ENCODE assay signal across 8 cellular contexts in the genomic region with DNA sequence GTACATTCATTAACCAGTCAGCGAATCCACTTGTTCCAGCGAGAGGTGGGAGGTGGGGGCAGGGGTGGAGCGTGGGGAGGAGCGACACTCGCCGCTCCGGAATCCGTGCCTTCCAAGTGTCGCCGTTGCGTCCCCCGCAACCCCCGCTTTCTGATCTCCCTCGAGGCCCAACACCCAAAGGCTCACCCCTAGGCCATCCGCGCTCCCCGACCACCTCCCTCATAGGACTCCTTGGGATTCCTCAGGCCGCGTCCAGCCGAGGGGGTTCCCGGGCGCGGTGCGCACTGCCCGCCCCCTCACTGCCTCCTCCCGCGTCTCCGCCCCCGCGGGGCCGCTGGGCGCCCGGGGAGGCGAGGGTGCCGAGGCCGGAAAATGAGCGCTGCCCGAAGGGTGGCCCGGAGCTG.
DNase-seq lines count a peak whose midpoint lies in the region; ATAC-seq and TF ChIP-seq lines count a peak whose summit lies in the region.

No MANE protein-coding gene starts in this region.

- H3K79me2 ChIP-seq in smooth muscle cell (ENCODE audit: low read depth) = no peaks in the 10 kb centered on the region

- ATAC-seq in activated CD8-positive, alpha-beta T cell treated with anti-CD3 and anti-CD28 coated beads, Interleukin-2, amount 10 ng/mL, durations not matched to agents 7 days and 5 days = no peak

- peak overlapping the region; percentile 9 for H2AFZ ChIP-seq in smooth muscle cell (ENCODE audit: low read depth)

- no peak overlapping the region for H3K27ac ChIP-seq in iPS DF 6.9 (ENCODE audit: low read length)
- H3K27ac ChIP-seq in smooth muscle cell (ENCODE audit: low read depth) = no peak overlapping the region

- no peak overlapping the region for H3K27ac Mint-ChIP-seq in activated CD8-positive, alpha-beta T cell treated with anti-CD3 and anti-CD28 coated beads, Interleukin-2, amount 10 ng/mL, durations not matched to agents 7 days and 5 days

- no peak for TF ChIP-seq CTCF in smooth muscle cell (IDR thresholded peaks at IDR 0.05; ENCODE audit: borderline replicate concordance, insufficient read depth, poor library complexity, severe bottlenecking)

- no peaks in the 10 kb centered on the region for H4K20me1 ChIP-seq in smooth muscle cell (ENCODE audit: low read depth)

- H3K4me1 ChIP-seq in iPS DF 6.9 (ENCODE audit: control insufficient read depth, insufficient read depth, low read length) (0 out of 2 replicates have a peak, but pooled peaks cover 4% of the 10 kb centered on the region), smooth muscle cell (ENCODE audit: low read depth) (peaks cover 3% of the 10 kb centered on the region)

- no CpG with 5 or more reads among the region's 39 CpGs for WGBS in iPS DF 6.9 (ENCODE audit: insufficient coverage, insufficient read length)
- 0% methylated on average over 25 of the region's 39 CpGs for WGBS in smooth muscle cell (ENCODE audit: low lambda C conversion rate)

- H3K27me3 Mint-ChIP-seq in activated CD8-positive, alpha-beta T cell treated with anti-CD3 and anti-CD28 coated beads, Interleukin-2, amount 10 ng/mL, durations not matched to agents 7 days and 5 days (ENCODE audit: low read depth) = peaks cover 67% of the 10 kb centered on the region

- H3K27me3 ChIP-seq in iPS DF 6.9 (ENCODE audit: control insufficient read depth, insufficient read depth, low read length) = peaks cover 7% of the 10 kb centered on the region; the same call in 1 of the 2 replicates
- peaks cover 59% of the 10 kb centered on the region for H3K27me3 ChIP-seq in smooth muscle cell (ENCODE audit: low read depth)

- no peaks in the 10 kb centered on the region; the same call in 1 of the 2 replicates for H3K36me3 ChIP-seq in iPS DF 6.9 (ENCODE audit: control insufficient read depth, insufficient read depth, low read length)
- no peaks in the 10 kb centered on the region for H3K36me3 ChIP-seq in smooth muscle cell (ENCODE audit: low read depth)

- CTCF ChIA-PET in activated CD8-positive, alpha-beta T cell treated with anti-CD3 and anti-CD28 coated beads, Interleukin-2, amount 10 ng/mL, durations not matched to agents 7 days and 5 days (lab: Charles Lee) = no interaction called here

- H3F3A ChIP-seq in smooth muscle cell (ENCODE audit: low read depth) = no peaks in the 10 kb centered on the region

- H3K9me3 ChIP-seq in iPS DF 6.9 (ENCODE audit: control insufficient read depth, insufficient read depth, low read length) = no peaks in the 10 kb centered on the region
- no peaks in the 10 kb centered on the region for H3K9me3 ChIP-seq in smooth muscle cell (replicated peaks; ENCODE audit: low read depth)

- H3K9me3 Mint-ChIP-seq in activated CD8-positive, alpha-beta T cell treated with anti-CD3 and anti-CD28 coated beads, Interleukin-2, amount 10 ng/mL, durations not matched to agents 7 days and 5 days (ENCODE audit: insufficient read depth) = peaks cover 7% of the 10 kb centered on the region

- DNase-seq in HK-2 (ENCODE audit: unreplicated experiment) (peak; percentile 68), iPS DF 6.9 (ENCODE audit: low read depth, low spot score) (no peak), smooth muscle cell (lab: John Stamatoyannopoulos, UW; ENCODE audit: unreplicated experiment) (no peak), superior temporal gyrus (ENCODE audit: extremely low spot score) (no peak), NCI-H2171 (lab: John Stamatoyannopoulos, UW) (no peak), NCI-H1436 treated with DMSO at 0.1 percent for 48 hours (lab: John Stamatoyannopoulos, UW) (no peak)
- DNase-seq in activated CD8-positive, alpha-beta T cell treated with anti-CD3 and anti-CD28 coated beads, Interleukin-2, amount 10 ng/mL, durations not matched to agents 7 days and 5 days = no peak
- no peak for DNase-seq in NK-92 treated with Interleukin-12 subunit alpha and Interleukin-12 subunit beta, amount 100 ng/mL, for 24 hours (lab: John Stamatoyannopoulos, UW)

- H3K4me2 ChIP-seq in smooth muscle cell = peak overlapping the region; percentile 97

- H3K4me3 ChIP-seq in iPS DF 6.9 (ENCODE audit: low read length) (peak overlapping the region; percentile 46), smooth muscle cell (peak overlapping the region; percentile 64)

- POLR2A ChIA-PET in activated CD8-positive, alpha-beta T cell treated with anti-CD3 and anti-CD28 coated beads, Interleukin-2, amount 10 ng/mL, durations not matched to agents 7 days and 5 days (lab: Charles Lee) = no interaction called here

- H3K4me1 Mint-ChIP-seq in activated CD8-positive, alpha-beta T cell treated with anti-CD3 and anti-CD28 coated beads, Interleukin-2, amount 10 ng/mL, durations not matched to agents 7 days and 5 days (ENCODE audit: low read depth) = peaks cover 12% of the 10 kb centered on the region

- no peak overlapping the region for H3K9ac ChIP-seq in smooth muscle cell (ENCODE audit: low read depth)

- peak overlapping the region; percentile 38 for H3K4me3 Mint-ChIP-seq in activated CD8-positive, alpha-beta T cell treated with anti-CD3 and anti-CD28 coated beads, Interleukin-2, amount 10 ng/mL, durations not matched to agents 7 days and 5 days

- peaks cover 5% of the 10 kb centered on the region for H3K36me3 Mint-ChIP-seq in activated CD8-positive, alpha-beta T cell treated with anti-CD3 and anti-CD28 coated beads, Interleukin-2, amount 10 ng/mL, durations not matched to agents 7 days and 5 days (ENCODE audit: low read depth)
